ENCODE assay signal across 1 cellular context in the genomic region with DNA sequence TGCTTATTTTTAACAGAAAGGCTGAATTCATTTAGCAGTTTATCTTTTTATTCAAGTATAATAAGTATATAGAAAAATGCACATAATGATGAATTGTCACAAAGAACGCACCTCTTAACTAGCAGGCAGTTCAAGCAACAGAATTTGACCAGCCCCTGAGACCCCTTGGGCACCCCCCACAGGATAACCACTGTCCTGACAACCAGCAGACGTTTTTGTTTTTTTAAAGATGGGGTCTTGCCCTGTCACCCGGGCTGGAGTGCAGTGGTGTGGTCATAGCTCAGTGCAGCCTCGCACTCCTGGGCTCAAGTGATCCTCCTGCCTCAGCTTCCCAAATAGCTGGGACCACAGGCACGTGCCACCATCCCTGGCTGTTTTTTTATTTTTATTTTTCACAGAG.
TF ChIP-seq lines count a peak whose summit lies in the region.

No MANE protein-coding gene starts in this region.

TF ChIP-seq in HepG2, 621 proteins besides CTCF, POLR2A, EP300 and RAD21:
- no peak for TF ChIP-seq ZNF569 (CRISPR knock-in tag; IDR thresholded peaks at IDR 0.05; ENCODE audit: borderline replicate concordance)
- TF ChIP-seq ZNF800 (CRISPR knock-in tag; IDR thresholded peaks at IDR 0.05): no peak
- no peak for TF ChIP-seq ZBTB49 (CRISPR knock-in tag; IDR thresholded peaks at IDR 0.05; ENCODE audit: borderline replicate concordance)
- no peak for TF ChIP-seq TSC22D2 (CRISPR knock-in tag; IDR thresholded peaks at IDR 0.05; ENCODE audit: borderline replicate concordance)
- no peak for TF ChIP-seq ZNF281 (CRISPR knock-in tag; IDR thresholded peaks at IDR 0.05; ENCODE audit: borderline replicate concordance)
- TF ChIP-seq BORCS8-MEF2B (CRISPR knock-in tag; IDR thresholded peaks at IDR 0.05): no peak
- TF ChIP-seq STAG1 (CRISPR knock-in tag; IDR thresholded peaks at IDR 0.05): no peak
- no peak for TF ChIP-seq ZNF326 (CRISPR knock-in tag; IDR thresholded peaks at IDR 0.05; ENCODE audit: borderline replicate concordance)
- no peak for TF ChIP-seq MIXL1 (CRISPR knock-in tag; IDR thresholded peaks at IDR 0.05)
- no peak for TF ChIP-seq ZNF780A (CRISPR knock-in tag; IDR thresholded peaks at IDR 0.05)
- TF ChIP-seq, protein P1, sequence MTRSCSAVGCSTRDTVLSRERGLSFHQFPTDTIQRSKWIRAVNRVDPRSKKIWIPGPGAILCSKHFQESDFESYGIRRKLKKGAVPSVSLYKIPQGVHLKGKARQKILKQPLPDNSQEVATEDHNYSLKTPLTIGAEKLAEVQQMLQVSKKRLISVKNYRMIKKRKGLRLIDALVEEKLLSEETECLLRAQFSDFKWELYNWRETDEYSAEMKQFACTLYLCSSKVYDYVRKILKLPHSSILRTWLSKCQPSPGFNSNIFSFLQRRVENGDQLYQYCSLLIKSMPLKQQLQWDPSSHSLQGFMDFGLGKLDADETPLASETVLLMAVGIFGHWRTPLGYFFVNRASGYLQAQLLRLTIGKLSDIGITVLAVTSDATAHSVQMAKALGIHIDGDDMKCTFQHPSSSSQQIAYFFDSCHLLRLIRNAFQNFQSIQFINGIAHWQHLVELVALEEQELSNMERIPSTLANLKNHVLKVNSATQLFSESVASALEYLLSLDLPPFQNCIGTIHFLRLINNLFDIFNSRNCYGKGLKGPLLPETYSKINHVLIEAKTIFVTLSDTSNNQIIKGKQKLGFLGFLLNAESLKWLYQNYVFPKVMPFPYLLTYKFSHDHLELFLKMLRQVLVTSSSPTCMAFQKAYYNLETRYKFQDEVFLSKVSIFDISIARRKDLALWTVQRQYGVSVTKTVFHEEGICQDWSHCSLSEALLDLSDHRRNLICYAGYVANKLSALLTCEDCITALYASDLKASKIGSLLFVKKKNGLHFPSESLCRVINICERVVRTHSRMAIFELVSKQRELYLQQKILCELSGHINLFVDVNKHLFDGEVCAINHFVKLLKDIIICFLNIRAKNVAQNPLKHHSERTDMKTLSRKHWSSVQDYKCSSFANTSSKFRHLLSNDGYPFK (CRISPR knock-in tag; IDR thresholded peaks at IDR 0.05; ENCODE audit: borderline replicate concordance): no peak
- TF ChIP-seq ZNF256 (CRISPR knock-in tag; conservative IDR thresholded peaks at IDR 0.05): no peak
- no peak for TF ChIP-seq UBTF (CRISPR knock-in tag; IDR thresholded peaks at IDR 0.05)
TF ChIP-seq in HepG2: peak in this region for 0.
